In the genomic region with DNA sequence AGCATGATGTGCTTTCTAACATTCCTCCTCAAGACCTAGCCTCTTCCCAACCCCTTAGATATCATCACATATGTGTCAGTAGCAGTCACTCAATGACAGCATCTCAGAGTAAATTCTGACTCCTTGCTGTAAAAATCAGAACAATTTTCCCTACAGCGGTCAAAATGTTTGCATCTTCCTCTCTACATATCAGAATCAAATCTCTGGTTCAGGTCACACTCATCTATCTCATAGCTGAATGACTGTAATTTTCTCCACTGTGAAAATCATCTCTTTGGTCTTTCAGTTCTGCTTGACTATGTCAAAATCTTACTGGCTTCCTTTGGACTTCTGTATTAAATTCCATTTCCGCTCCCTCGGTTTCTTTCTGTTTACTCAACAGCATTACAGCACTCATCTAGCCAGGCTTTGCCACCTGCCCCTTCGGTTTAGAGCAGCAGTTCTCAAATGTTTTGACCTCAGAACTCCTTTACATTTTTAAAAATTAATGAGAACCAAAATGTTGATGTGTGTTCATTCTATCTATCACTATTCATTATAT, we compare ENCODE assay signal across 14 cellular contexts.
"Had no signal": no experiment of that assay in that cellular context is flagged by ENCODE, and none has a peak within 500 bp of the region (broad histone marks: within the 10 kb centered on the region; RNA-seq: fewer than 3 reads in every experiment).

No MANE protein-coding gene starts in this region.

- H3K27ac Mint-ChIP-seq: activated CD8-positive, alpha-beta memory T cell treated with anti-CD3 and anti-CD28 coated beads, Interleukin-2, amount 10 ng/mL, durations not matched to agents 7 days and 5 days; activated T-cell treated with anti-CD3 and anti-CD28 coated beads, Interleukin-2, amount 50 U/mL, for 24 hours; immature natural killer cell; nephron had no signal

- H3K36me3 ChIP-seq: esophagus muscularis mucosa, stomach, thoracic aorta had no signal

- DNase-seq: activated CD4-positive, alpha-beta T cell treated with anti-CD3 and anti-CD28 coated beads, Interleukin-2, amount 50 U/mL, for 4 hours; activated CD4-positive, CD25-positive, alpha-beta regulatory T cell; activated CD8-positive, alpha-beta memory T cell treated with anti-CD3 and anti-CD28 coated beads, Interleukin-2, amount 10 ng/mL, durations not matched to agents 7 days and 5 days; activated gamma-delta T cell treated with Interleukin-2 at 50 U/mL for 16 hours; activated T-cell treated with anti-CD3 and anti-CD28 coated beads, Interleukin-2, amount 50 U/mL, for 24 hours; foreskin fibroblast; immature natural killer cell; mesenchymal stem cell; stimulated activated CD4-positive, alpha-beta T cell treated with anti-CD3 and anti-CD28 coated beads, Interleukin-4, amount 100 ng/mL, for 4 hours; stomach had no signal

- H3K4me1 ChIP-seq: esophagus muscularis mucosa, parathyroid adenoma, stomach had no signal

- H3K36me3 Mint-ChIP-seq: activated CD8-positive, alpha-beta memory T cell treated with anti-CD3 and anti-CD28 coated beads, Interleukin-2, amount 10 ng/mL, durations not matched to agents 7 days and 5 days; immature natural killer cell had no signal

- H3K9ac ChIP-seq: parathyroid adenoma had no signal

- H3K79me2 ChIP-seq: parathyroid adenoma had no signal

- H3K27ac ChIP-seq: esophagus muscularis mucosa, parathyroid adenoma, stomach, thoracic aorta had no signal

- H3K27me3 Mint-ChIP-seq: activated T-cell treated with anti-CD3 and anti-CD28 coated beads, Interleukin-2, amount 50 U/mL, for 24 hours had no signal

- H3K9me3 ChIP-seq: esophagus muscularis mucosa, stomach, thoracic aorta had no signal

- H2AFZ ChIP-seq: parathyroid adenoma had no signal

- H3K9me3 Mint-ChIP-seq: activated T-cell treated with anti-CD3 and anti-CD28 coated beads, Interleukin-2, amount 50 U/mL, for 24 hours; nephron had no signal

- H3K4me1 Mint-ChIP-seq: immature natural killer cell, nephron had no signal

- H3K4me3 Mint-ChIP-seq: activated CD8-positive, alpha-beta memory T cell treated with anti-CD3 and anti-CD28 coated beads, Interleukin-2, amount 10 ng/mL, durations not matched to agents 7 days and 5 days; activated T-cell treated with anti-CD3 and anti-CD28 coated beads, Interleukin-2, amount 50 U/mL, for 24 hours; immature natural killer cell; nephron had no signal

- ATAC-seq: activated CD8-positive, alpha-beta memory T cell treated with anti-CD3 and anti-CD28 coated beads, Interleukin-2, amount 10 ng/mL, durations not matched to agents 7 days and 5 days had no signal

- H3K4me3 ChIP-seq: esophagus muscularis mucosa, stomach, thoracic aorta had no signal

- H3K27me3 ChIP-seq: esophagus muscularis mucosa, stomach had no signal
